ENCODE assay signal across 19 cellular contexts in genomic region chr10:124594240-124594639, GRCh38.
"Had no signal": no experiment of that assay in that cellular context is flagged by ENCODE, and none has a peak within 500 bp of the region (broad histone marks: within the 10 kb centered on the region; RNA-seq: fewer than 3 reads in every experiment).

No MANE protein-coding gene starts in this region.

- H2AFZ ChIP-seq: hepatocyte, parathyroid adenoma had no signal

- DNase-seq: activated CD4-positive, alpha-beta T cell treated with anti-CD3 and anti-CD28 coated beads for 1 hour; activated CD4-positive, alpha-beta T cell treated with anti-CD3 and anti-CD28 coated beads, Interleukin-2, amount 10 ng/mL, durations not matched to agents 7 days and 5 days; activated CD8-positive, alpha-beta T cell treated with anti-CD3 and anti-CD28 coated beads for 36 hours; activated naive CD8-positive, alpha-beta T cell treated with anti-CD3 and anti-CD28 coated beads, Interleukin-2, amount 50 U/mL, for 24 hours; activated T-cell treated with anti-CD3 and anti-CD28 coated beads, Interleukin-2, amount 50 U/mL, for 4 hours; amygdala; effector CD8-positive, alpha-beta T cell; mammary epithelial cell; naive thymus-derived CD4-positive, alpha-beta T cell; stimulated activated naive CD8-positive, alpha-beta T cell treated with anti-CD3 and anti-CD28 coated beads, Interleukin-15, Interleukin-2, amounts not matched to agents 100 U/mL and 50 U/mL, for 24 hours; T-helper 9 cell; testis; transverse colon had no signal

- H3K4me3 ChIP-seq: gastroesophageal sphincter, hepatocyte, right atrium auricular region, testis, transverse colon had no signal

- ATAC-seq: activated CD8-positive, alpha-beta T cell treated with anti-CD3 and anti-CD28 coated beads for 36 hours; activated naive CD8-positive, alpha-beta T cell treated with anti-CD3 and anti-CD28 coated beads, Interleukin-2, amount 50 U/mL, for 24 hours; activated T-cell treated with anti-CD3 and anti-CD28 coated beads, Interleukin-2, amount 50 U/mL, for 4 hours; gastroesophageal sphincter; left cardiac atrium; naive thymus-derived CD4-positive, alpha-beta T cell; stimulated activated naive CD8-positive, alpha-beta T cell treated with anti-CD3 and anti-CD28 coated beads, Interleukin-15, Interleukin-2, amounts not matched to agents 100 U/mL and 50 U/mL, for 24 hours had no signal

- H3K9me3 ChIP-seq: testis, transverse colon had no signal

- H3K36me3 ChIP-seq: gastroesophageal sphincter, right atrium auricular region, transverse colon had no signal

- H3K27me3 ChIP-seq: gastroesophageal sphincter, hepatocyte, right atrium auricular region, testis, transverse colon had no signal

- H3K9ac ChIP-seq: parathyroid adenoma had no signal

- H3K4me2 ChIP-seq: hepatocyte had no signal

- H3K79me2 ChIP-seq: hepatocyte, parathyroid adenoma had no signal

- H3K27ac ChIP-seq: gastroesophageal sphincter, hepatocyte, parathyroid adenoma, right atrium auricular region, testis, transverse colon, VCaP had no signal
